2 cellular contexts compared by ENCODE assay signal in the genomic region with DNA sequence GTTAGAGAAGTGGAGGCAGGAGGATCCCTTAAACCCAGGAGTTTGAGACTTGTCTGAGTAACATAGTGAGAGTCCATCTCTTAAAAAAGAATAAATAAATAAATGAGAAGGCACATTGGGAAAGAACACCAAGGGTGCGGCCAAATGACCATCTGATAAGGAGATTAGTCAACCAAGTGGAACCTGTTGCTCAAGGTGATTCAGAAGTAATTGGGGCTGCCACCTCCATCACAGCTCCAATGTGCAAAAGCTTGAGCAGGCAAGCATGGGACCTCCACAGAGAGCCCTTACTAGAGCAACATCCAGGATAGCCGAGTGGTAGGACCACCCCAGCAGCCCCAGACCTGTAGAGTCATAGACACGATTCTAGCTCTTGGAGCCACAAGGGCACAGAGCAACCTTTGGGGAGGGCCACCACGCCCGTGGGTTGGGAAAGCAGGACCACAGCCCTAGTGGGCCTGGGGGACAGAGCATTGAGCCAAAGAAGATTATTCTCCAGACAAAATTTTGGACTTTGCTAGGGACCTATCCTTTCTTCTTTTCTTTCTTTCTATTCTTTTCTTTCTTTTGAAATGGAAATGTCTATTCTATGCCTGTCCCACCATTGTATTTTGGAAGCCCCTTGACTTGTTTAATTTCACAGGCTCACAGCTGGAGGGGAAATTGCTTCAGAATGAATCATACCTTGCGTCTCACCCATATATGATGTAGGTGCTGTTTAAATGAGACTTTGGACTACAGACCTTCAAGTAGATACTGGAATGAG.
TF ChIP-seq lines count a peak whose summit lies in the region.

No MANE protein-coding gene starts in this region.

TF ChIP-seq in A549, 52 proteins besides CTCF, POLR2A, EP300 and RAD21 (continued from another document):
- TF ChIP-seq FOSL2 (IDR thresholded peaks at IDR 0.05): 0 out of 2 replicates have a peak, but pooled peaks have one; percentile 26
- TF ChIP-seq FOSL2 (CRISPR knock-in tag; IDR thresholded peaks at IDR 0.05): peak; percentile 5; the same call in 1 of the 2 replicates
- TF ChIP-seq GATA3 (IDR thresholded peaks at IDR 0.05; ENCODE audit: borderline replicate concordance): peak; percentile 73; the same call in 1 of the 2 replicates
- TF ChIP-seq MYC (IDR thresholded peaks at IDR 0.05; ENCODE audit: borderline replicate concordance, low read length): no peak
- peak; percentile 39 to 67; a peak in 3 of 4 replicates for TF ChIP-seq CEBPB (IDR thresholded peaks at IDR 0.05)
- no peak for TF ChIP-seq ZC3H11A (IDR thresholded peaks at IDR 0.05)

TF ChIP-seq in H1, 55 proteins besides CTCF, POLR2A, EP300 and RAD21:
- TF ChIP-seq SRF (IDR thresholded peaks at IDR 0.05; ENCODE audit: low read depth, low read length) (no peak), BRCA1 (IDR thresholded peaks at IDR 0.05; ENCODE audit: low read depth, low read length) (no peak), ZNF274 (IDR thresholded peaks at IDR 0.05; ENCODE audit: borderline replicate concordance, extremely low read depth, low read length) (no peak), RBBP5 (IDR thresholded peaks at IDR 0.05; ENCODE audit: borderline replicate concordance, low read depth, low read length) (no peak), CHD1 (IDR thresholded peaks at IDR 0.05; ENCODE audit: low read depth, low read length) (no peak), NANOG (IDR thresholded peaks at IDR 0.05; ENCODE audit: insufficient read depth, low read depth, low read length, poor library complexity, severe bottlenecking) (no peak), GABPA (IDR thresholded peaks at IDR 0.05; ENCODE audit: borderline replicate concordance, insufficient read depth, low read length) (no peak), KDM5A (IDR thresholded peaks at IDR 0.05; ENCODE audit: low read length) (no peak)
- TF ChIP-seq, protein P1, sequence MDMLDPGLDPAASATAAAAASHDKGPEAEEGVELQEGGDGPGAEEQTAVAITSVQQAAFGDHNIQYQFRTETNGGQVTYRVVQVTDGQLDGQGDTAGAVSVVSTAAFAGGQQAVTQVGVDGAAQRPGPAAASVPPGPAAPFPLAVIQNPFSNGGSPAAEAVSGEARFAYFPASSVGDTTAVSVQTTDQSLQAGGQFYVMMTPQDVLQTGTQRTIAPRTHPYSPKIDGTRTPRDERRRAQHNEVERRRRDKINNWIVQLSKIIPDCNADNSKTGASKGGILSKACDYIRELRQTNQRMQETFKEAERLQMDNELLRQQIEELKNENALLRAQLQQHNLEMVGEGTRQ (IDR thresholded peaks at IDR 0.05; ENCODE audit: low read length): no peak
